In genomic region chr6:137751768-137752560, GRCh38 we compare ENCODE assay signal across 1 cellular context.
A peak's percentile ranks its signal among the peaks of the same experiment; 100 is the strongest.
TF ChIP-seq lines count a peak whose summit lies in the region.

No MANE protein-coding gene starts in this region.

TF ChIP-seq in HepG2, 621 proteins besides CTCF, POLR2A, EP300 and RAD21 (continued from another document and continues in another):
- TF ChIP-seq ZBTB10 (CRISPR knock-in tag; IDR thresholded peaks at IDR 0.05; ENCODE audit: borderline replicate concordance), result no peak
- 0 out of 2 replicates have a peak, but pooled peaks have one; percentile 0 for TF ChIP-seq MIXL1 (CRISPR knock-in tag; IDR thresholded peaks at IDR 0.05)
- TF ChIP-seq STAT5B (CRISPR knock-in tag; IDR thresholded peaks at IDR 0.05), result no peak
- TF ChIP-seq RFXANK (CRISPR knock-in tag; IDR thresholded peaks at IDR 0.05), result no peak
- 0 out of 2 replicates have a peak, but pooled peaks have one; percentile 14 for TF ChIP-seq HIC2 (CRISPR knock-in tag; IDR thresholded peaks at IDR 0.05; ENCODE audit: low read depth)
- TF ChIP-seq ZNF326 (CRISPR knock-in tag; IDR thresholded peaks at IDR 0.05; ENCODE audit: borderline replicate concordance), result no peak
- TF ChIP-seq HHEX (CRISPR knock-in tag; IDR thresholded peaks at IDR 0.05), result no peak
- 0 out of 2 replicates have a peak, but pooled peaks have one; percentile 46 for TF ChIP-seq ZNF879 (CRISPR knock-in tag; IDR thresholded peaks at IDR 0.05)
- 0 out of 2 replicates have a peak, but pooled peaks have one; percentile 23 for TF ChIP-seq ZBTB43 (CRISPR knock-in tag; conservative IDR thresholded peaks at IDR 0.05)
- TF ChIP-seq SAP130 (CRISPR knock-in tag; IDR thresholded peaks at IDR 0.05; ENCODE audit: low read depth), result peak; percentile 10; the same call in 1 of the 2 replicates
- TF ChIP-seq ZNF687 (CRISPR knock-in tag; IDR thresholded peaks at IDR 0.05), result peak; percentile 84
- peak; percentile 81; the same call in 1 of the 2 replicates for TF ChIP-seq NCOA1 (CRISPR knock-in tag; IDR thresholded peaks at IDR 0.05)
- no peak for TF ChIP-seq GLI4 (CRISPR knock-in tag; IDR thresholded peaks at IDR 0.05; ENCODE audit: borderline replicate concordance)
- TF ChIP-seq PATZ1 (CRISPR knock-in tag; IDR thresholded peaks at IDR 0.05), result peak; percentile 37; the same call in 1 of the 2 replicates
- 0 out of 2 replicates have a peak, but pooled peaks have one; percentile 42 for TF ChIP-seq E2F1 (CRISPR knock-in tag; IDR thresholded peaks at IDR 0.05)
- TF ChIP-seq RFXAP (CRISPR knock-in tag; IDR thresholded peaks at IDR 0.05; ENCODE audit: borderline replicate concordance), result no peak
- TF ChIP-seq ETV5 (CRISPR knock-in tag; IDR thresholded peaks at IDR 0.05; ENCODE audit: borderline replicate concordance), result peak; percentile 31; the same call in 1 of the 2 replicates
- TF ChIP-seq TEAD3 (CRISPR knock-in tag; optimal IDR thresholded peaks at IDR 0.05; ENCODE audit: borderline replicate concordance), result peak; percentile 82
- 0 out of 2 replicates have a peak, but pooled peaks have one; percentile 33 for TF ChIP-seq ZNF556 (CRISPR knock-in tag; IDR thresholded peaks at IDR 0.05; ENCODE audit: borderline replicate concordance)
- TF ChIP-seq HOXA3 (CRISPR knock-in tag; IDR thresholded peaks at IDR 0.05), result peak; percentile 39; the same call in 1 of the 2 replicates
- no peak for TF ChIP-seq GATAD1 (CRISPR knock-in tag; IDR thresholded peaks at IDR 0.05)
- TF ChIP-seq TEAD2 (CRISPR knock-in tag; IDR thresholded peaks at IDR 0.05), result no peak
- no peak for TF ChIP-seq HNRNPH1 (optimal IDR thresholded peaks at IDR 0.05; ENCODE audit: low read depth, low read length)
- TF ChIP-seq ZNF670 (CRISPR knock-in tag; IDR thresholded peaks at IDR 0.05; ENCODE audit: borderline replicate concordance), result no peak
- no peak for TF ChIP-seq ZNF776 (CRISPR knock-in tag; IDR thresholded peaks at IDR 0.05)
- no peak for TF ChIP-seq CEBPB (IDR thresholded peaks at IDR 0.05; ENCODE audit: borderline replicate concordance, low read depth, low read length)
- no peak for TF ChIP-seq FOXK1 (CRISPR knock-in tag; IDR thresholded peaks at IDR 0.05; ENCODE audit: borderline replicate concordance, low read depth)
- peak; percentile 39 for TF ChIP-seq GABPB1 (CRISPR knock-in tag; IDR thresholded peaks at IDR 0.05)
- TF ChIP-seq ZNF136 (CRISPR knock-in tag; IDR thresholded peaks at IDR 0.05; ENCODE audit: low read depth), result no peak
- no peak for TF ChIP-seq FOXO1 (CRISPR knock-in tag; IDR thresholded peaks at IDR 0.05)
- 0 out of 2 replicates have a peak, but pooled peaks have one; percentile 62 for TF ChIP-seq ZNF160 (CRISPR knock-in tag; IDR thresholded peaks at IDR 0.05)
- peak; percentile 78; the same call in 1 of the 2 replicates for TF ChIP-seq THAP7 (CRISPR knock-in tag; IDR thresholded peaks at IDR 0.05)
- peak; percentile 23; the same call in 1 of the 2 replicates for TF ChIP-seq ZNF430 (CRISPR knock-in tag; IDR thresholded peaks at IDR 0.05)
- TF ChIP-seq KAT7 (CRISPR knock-in tag; IDR thresholded peaks at IDR 0.05; ENCODE audit: borderline replicate concordance), result 0 out of 2 replicates have a peak, but pooled peaks have one; percentile 23
- 0 out of 2 replicates have a peak, but pooled peaks have one; percentile 44 for TF ChIP-seq THAP9 (CRISPR knock-in tag; IDR thresholded peaks at IDR 0.05; ENCODE audit: borderline replicate concordance)
- peak; percentile 13; the same call in 1 of the 2 replicates for TF ChIP-seq RBAK (CRISPR knock-in tag; IDR thresholded peaks at IDR 0.05)
- TF ChIP-seq ZFP1 (CRISPR knock-in tag; IDR thresholded peaks at IDR 0.05), result no peak
- TF ChIP-seq RFX1 (IDR thresholded peaks at IDR 0.05), result no peak
- TF ChIP-seq MED1 (CRISPR knock-in tag; IDR thresholded peaks at IDR 0.05), result peak; percentile 43
- TF ChIP-seq ZNF839 (CRISPR knock-in tag; IDR thresholded peaks at IDR 0.05; ENCODE audit: borderline replicate concordance), result no peak
- 0 out of 2 replicates have a peak, but pooled peaks have one; percentile 12 for TF ChIP-seq MLX (CRISPR knock-in tag; IDR thresholded peaks at IDR 0.05)
- TF ChIP-seq KDM5B (CRISPR knock-in tag; IDR thresholded peaks at IDR 0.05; ENCODE audit: borderline replicate concordance), result 0 out of 2 replicates have a peak, but pooled peaks have one; percentile 26
- TF ChIP-seq GABPA (IDR thresholded peaks at IDR 0.05; ENCODE audit: low read depth, low read length), result no peak
- TF ChIP-seq GABPA (CRISPR knock-in tag; IDR thresholded peaks at IDR 0.05; ENCODE audit: low read depth), result peak; percentile 60; the same call in 1 of the 2 replicates
- no peak for TF ChIP-seq DNMT1 (CRISPR knock-in tag; IDR thresholded peaks at IDR 0.05)
- TF ChIP-seq SPEN (CRISPR knock-in tag; IDR thresholded peaks at IDR 0.05; ENCODE audit: low read depth), result peak; percentile 35; the same call in 1 of the 2 replicates
- TF ChIP-seq NR2C2 (CRISPR knock-in tag; IDR thresholded peaks at IDR 0.05; ENCODE audit: borderline replicate concordance), result peak; percentile 69; the same call in 1 of the 2 replicates
